In genomic region chr15:83694538-83694937, GRCh38 we compare ENCODE assay signal across 16 cellular contexts. TPM values are rescaled to one million over a fixed set of nuclear protein-coding genes. Genes with fewer than 3 reads are reported as not detected.
A peak's percentile ranks its signal among the peaks of the same experiment; 100 is the strongest.
DNase-seq lines count a peak whose midpoint lies in the region; ATAC-seq and TF ChIP-seq lines count a peak whose summit lies in the region.
"Had no signal": no experiment of that assay in that cellular context is flagged by ENCODE, and none has a peak within 500 bp of the region (broad histone marks: within the 10 kb centered on the region; RNA-seq: fewer than 3 reads in every experiment).

No MANE protein-coding gene starts in this region.

- peak overlapping the region in 1 of 2 donors; percentile 42 for H3K4me3 ChIP-seq in ascending aorta
- H3K4me3 ChIP-seq in mammary epithelial cell (replicated peaks in 1 of 3; ENCODE audit: insufficient read depth in 1 of 3, low read depth in 2 of 3, low read length in 3 of 3) = no peak overlapping the region
- H3K4me3 ChIP-seq: MG63, ovary had no signal

- intact Hi-C loops in ascending aorta (cut with DNase I) (no loop called here), sciatic nerve (cut with DNase I) (no loop called here), mammary epithelial cell (cut with micrococcal nuclease) (no loop called here)

- H2AFZ ChIP-seq in mammary epithelial cell (ENCODE audit: low read depth, low read length) = no peak overlapping the region

- no peaks in the 10 kb centered on the region for H4K20me1 ChIP-seq in mammary epithelial cell (ENCODE audit: insufficient read depth, low read length)

- H3K27ac ChIP-seq in ascending aorta (peak overlapping the region; percentile 67 to 86), mammary epithelial cell (ENCODE audit: insufficient read depth, low read depth, low read length) (no peak overlapping the region)

- ATAC-seq in sciatic nerve (peak; percentile 47), GM21367 (IDR thresholded peaks at IDR 0.05; ENCODE audit: unreplicated experiment) (no peak)
- ATAC-seq: CD8-positive, alpha-beta T cell; esophagus mucosa had no signal

- no peak overlapping the region for H3K9ac ChIP-seq in mammary epithelial cell (ENCODE audit: insufficient read depth, low read length)

- no peaks in the 10 kb centered on the region for H3K79me2 ChIP-seq in mammary epithelial cell (ENCODE audit: insufficient read depth, low read length)

- BruUV-seq in mammary epithelial cell (replicated peaks; lab: Mats Ljungman, UMichigan) = no TSS peak

- WGBS in mammary epithelial cell (ENCODE audit: low coverage, missing lambda C conversion rate) = 88% methylated on average over 2 of the region's 5 CpGs

- H3K27me3 ChIP-seq in ascending aorta = no peaks in the 10 kb centered on the region
- peaks cover 9% of the 10 kb centered on the region for H3K27me3 ChIP-seq in mammary epithelial cell (ENCODE audit: insufficient read depth, low read length)
- H3K27me3 ChIP-seq: ovary had no signal

- no peaks in the 10 kb centered on the region for H3K9me3 ChIP-seq in ascending aorta
- H3K9me3 ChIP-seq in mammary epithelial cell (replicated peaks; ENCODE audit: insufficient read depth, low read length) = no peaks in the 10 kb centered on the region
- H3K9me3 ChIP-seq: MG63, ovary had no signal

- DNase-seq in ACHN = peak; percentile 44
- peak in 1 of 2 donors; percentile 68 for DNase-seq in ascending aorta (ENCODE audit: low spot score in 2 of 2)
- DNase-seq in iris pigment epithelial cell (ENCODE audit: low read depth) = peak; percentile 20
- DNase-seq in sciatic nerve (ENCODE audit: low spot score) = no peak
- no peak for DNase-seq in stimulated activated CD4-positive, alpha-beta T cell treated with anti-CD3 and anti-CD28 coated beads, Interleukin-12 subunit alpha, Interleukin-12 subunit beta, amount 100 ng/mL, for 4 hours
- no peak for DNase-seq in C1 segment of cervical spinal cord (lab: John Stamatoyannopoulos, UW)
- no peak for DNase-seq in mammary epithelial cell
- DNase-seq: activated naive CD4-positive, alpha-beta T cell treated with anti-CD3 and anti-CD28 coated beads, Interleukin-2, amount 10 ng/mL, durations not matched to agents 7 days and 5 days; activated T-cell treated with anti-CD3 and anti-CD28 coated beads for 4 hours; CD8-positive, alpha-beta T cell; glutamatergic neuron; NCI-H1694 had no signal

- no peak overlapping the region for H3K4me2 ChIP-seq in mammary epithelial cell (ENCODE audit: insufficient read depth, low read depth, low read length)

- TF ChIP-seq CTCF in ascending aorta (IDR thresholded peaks at IDR 0.05) = no peak
- TF ChIP-seq CTCF in mammary epithelial cell (conservative IDR thresholded peaks at IDR 0.05 in 1 of 2, IDR thresholded peaks at IDR 0.05 in 1 of 2; ENCODE audit: extremely low read depth in 1 of 2, insufficient read depth in 1 of 2, low read depth in 1 of 2, low read length in 2 of 2) = no peak

- peaks cover 18 to 39% of the 10 kb centered on the region in 2 donors for H3K4me1 ChIP-seq in ascending aorta
- H3K4me1 ChIP-seq in mammary epithelial cell (ENCODE audit: insufficient read depth, low read length) = peaks cover 6% of the 10 kb centered on the region

- dilution Hi-C loops in mammary epithelial cell (cut with HindIII; ENCODE audit: low sequenced_read_pairs) = no loop called here

- CTCF ChIA-PET in mammary epithelial cell (lab: Charles Lee; ENCODE audit: low non-redundant PET) = no interaction called here

- in situ Hi-C loops in ACHN (cut with HindIII; ENCODE audit: low pct_ligation_motif_present, low pct_unique_long_range_greater_than_20kb, low sequenced_read_pairs) (no loop called here), mammary epithelial cell (cut with MboI; ENCODE audit: low sequenced_read_pairs in 2 of 2) (no loop called here)

- H3K36me3 ChIP-seq in ascending aorta (no peaks in the 10 kb centered on the region), mammary epithelial cell (ENCODE audit: insufficient read depth, low read length) (no peaks in the 10 kb centered on the region)
- H3K36me3 ChIP-seq: MG63, ovary had no signal

RNA-seq across cellular contexts. Expression of gene ADAMTSL3, which starts 40.6 kb away (rescaled TPM):
- total RNA-seq in ascending aorta (28.1 TPM), sciatic nerve (39.1 TPM), mammary epithelial cell (under 1 TPM in 1 of 2 donors, not detected in 1; 0.17 TPM)
- polyA plus RNA-seq in mammary epithelial cell = 0.02 TPM
- not detected for polyA minus RNA-seq in mammary epithelial cell
- total RNA-seq: CD8-positive, alpha-beta T cell had no signal

Comparison
In these comparisons a context has a peak if more than half of its experiments do, and no peak if none do; other contexts are left out.
1. DNase-seq: peak in ACHN (single experiment) and iris pigment epithelial cell (single experiment); none in sciatic nerve (single experiment), stimulated activated CD4-positive, alpha-beta T cell treated with anti-CD3 and anti-CD28 coated beads, Interleukin-12 subunit alpha, Interleukin-12 subunit beta, amount 100 ng/mL, for 4 hours (single experiment), C1 segment of cervical spinal cord (0 of 14) and mammary epithelial cell (single experiment).
2. RNA of gene ADAMTSL3, which starts 40.6 kb away (total RNA-seq): 39.1 TPM in sciatic nerve (single experiment) and 28.1 TPM in ascending aorta (single experiment); 0.17 TPM in mammary epithelial cell; every median in the first group is over 10 times any median in the second.